Comparison of ENCODE assay signal across 8 cellular contexts in genomic region chr10:123132576-123133477, GRCh38. TPM values are rescaled to one million over a fixed set of nuclear protein-coding genes. Genes with fewer than 3 reads are reported as not detected.
A peak's percentile ranks its signal among the peaks of the same experiment; 100 is the strongest.
DNase-seq lines count a peak whose midpoint lies in the region; ATAC-seq and TF ChIP-seq lines count a peak whose summit lies in the region.

No MANE protein-coding gene starts in this region.

- H3K4me3 ChIP-seq in Caco-2 (ENCODE audit: low read depth, low read length) (no peak overlapping the region), GM23248 (peak overlapping the region; percentile 63), colonic mucosa (no peak overlapping the region), left lung (no peak overlapping the region)

- peaks cover 8% of the 10 kb centered on the region for H3K27me3 ChIP-seq in Caco-2 (replicated peaks; ENCODE audit: control insufficient read depth, insufficient read depth, low read length)
- H3K27me3 ChIP-seq in GM23248 (replicated peaks; ENCODE audit: insufficient read depth), result peaks cover 73% of the 10 kb centered on the region
- H3K27me3 ChIP-seq in colonic mucosa, result peaks cover 68% of the 10 kb centered on the region
- peaks cover 76 to 100% of the 10 kb centered on the region in 2 donors for H3K27me3 ChIP-seq in left lung

- DNase-seq in Caco-2 (peak; percentile 86 to 88), GM23248 (peak; percentile 86), NCI-H2196 treated with DMSO at 0.1 percent for 48 hours (lab: John Stamatoyannopoulos, UW; ENCODE audit: unreplicated experiment) (peak; percentile 54), colonic mucosa (peak; percentile 88), left lung (peak; percentile 83 to 87)
- DNase-seq in activated CD4-positive, alpha-beta T cell treated with anti-CD3 and anti-CD28 coated beads for 24 hours (ENCODE audit: low read depth in 2 of 2), result peak; percentile 80 to 87
- peak; percentile 77 for DNase-seq in stimulated activated CD4-positive, alpha-beta T cell treated with anti-CD3 and anti-CD28 coated beads, Interleukin-2, amount 100 ng/mL, for 4 hours (ENCODE audit: low read depth)

- H3K4me1 ChIP-seq in Caco-2 (peaks cover 20% of the 10 kb centered on the region), GM23248 (ENCODE audit: insufficient read depth) (no peaks in the 10 kb centered on the region), colonic mucosa (peaks cover 10% of the 10 kb centered on the region), left lung (peaks cover 26 to 54% of the 10 kb centered on the region in 2 donors)

- H3F3A ChIP-seq in GM23248 (ENCODE audit: insufficient read depth), result no peaks in the 10 kb centered on the region

- H3K27ac ChIP-seq in GM23248, result no peak overlapping the region
- no peak overlapping the region for H3K27ac ChIP-seq in colonic mucosa
- H3K27ac ChIP-seq in left lung, result no peak overlapping the region

- POLR2A ChIA-PET in Caco-2 (lab: Charles Lee), result no interaction called here

- peaks cover 30% of the 10 kb centered on the region for H3K27me3 Mint-ChIP-seq in Caco-2 (ENCODE audit: insufficient read depth, unreplicated experiment)

- peak overlapping the region; percentile 69 for H2AFZ ChIP-seq in GM23248

- TF ChIP-seq CTCF in Caco-2 (IDR thresholded peaks at IDR 0.05; ENCODE audit: insufficient read depth in 1 of 2, low read depth in 1 of 2, low read length in 1 of 2, severe bottlenecking in 1 of 2, unreplicated experiment in 1 of 2), result peak; percentile 93 to 95
- peak; percentile 95 for TF ChIP-seq CTCF in colonic mucosa (IDR thresholded peaks at IDR 0.05)
- TF ChIP-seq CTCF in left lung (IDR thresholded peaks at IDR 0.05), result peak; percentile 89

- no peaks in the 10 kb centered on the region for H3K4me1 Mint-ChIP-seq in Caco-2 (ENCODE audit: low read depth, unreplicated experiment)

- in situ Hi-C loops in GM23248 (cut with MboI), result loop anchor here (10.0 to 25.0 kb wide), 2 partner anchors 422 to 829 kb away; no protein-coding TSS in a partner anchor

- H3K9me3 Mint-ChIP-seq in Caco-2 (ENCODE audit: unreplicated experiment), result no peaks in the 10 kb centered on the region

- H3K36me3 Mint-ChIP-seq in Caco-2 (ENCODE audit: insufficient read depth, unreplicated experiment), result no peaks in the 10 kb centered on the region

- no peaks in the 10 kb centered on the region for H3K9me2 ChIP-seq in GM23248 (ENCODE audit: insufficient read depth)

- H3K9me3 ChIP-seq in Caco-2 (no peaks in the 10 kb centered on the region), GM23248 (ENCODE audit: low read depth) (no peaks in the 10 kb centered on the region), colonic mucosa (no peaks in the 10 kb centered on the region), left lung (peaks cover 0 to 3% of the 10 kb centered on the region in 2 donors)

- 2% methylated on average over 47 of the region's 48 CpGs for WGBS in GM23248 (ENCODE audit: low coverage in 1 of 2, low lambda C conversion rate in 2 of 2, missing lambda C conversion rate in 2 of 2), 2 experiments

- no peak overlapping the region for H3K9ac ChIP-seq in GM23248
- H3K9ac ChIP-seq in colonic mucosa (ENCODE audit: low read depth in 2 of 2, low read length in 2 of 2), result no peak overlapping the region

- no peak overlapping the region for H3K27ac Mint-ChIP-seq in Caco-2 (ENCODE audit: unreplicated experiment)

- ATAC-seq in left lung, result peak; percentile 98
- ATAC-seq in HG02763 (IDR thresholded peaks at IDR 0.05; ENCODE audit: unreplicated experiment), result no peak

- H3K4me2 ChIP-seq in GM23248 (ENCODE audit: unreplicated experiment), result peak overlapping the region; percentile 84

- H3K36me3 ChIP-seq in Caco-2 (ENCODE audit: control insufficient read depth, insufficient read depth, low read length) (no peaks in the 10 kb centered on the region), GM23248 (ENCODE audit: low read depth) (no peaks in the 10 kb centered on the region), colonic mucosa (no peaks in the 10 kb centered on the region), left lung (no peaks in the 10 kb centered on the region)

- BruUV-seq in Caco-2 (replicated peaks; lab: Mats Ljungman, UMichigan), result no TSS peak

- peak overlapping the region; percentile 34 for H3K4me3 Mint-ChIP-seq in Caco-2 (ENCODE audit: unreplicated experiment)

- no peaks in the 10 kb centered on the region for H4K20me1 ChIP-seq in GM23248 (ENCODE audit: insufficient read depth)

- no peaks in the 10 kb centered on the region for H3K79me2 ChIP-seq in GM23248 (ENCODE audit: insufficient read depth)

- intact Hi-C loops in Caco-2 (cut with micrococcal nuclease; ENCODE audit: unreplicated experiment) (loop anchor here (1.0 to 2.0 kb wide), 4 partner anchors 90 to 426 kb away; no protein-coding TSS in a partner anchor), colonic mucosa (cut with DNase I) (loop anchor here (2.0 kb wide), 1 partner anchor 426 kb away; no protein-coding TSS in a partner anchor), left lung (cut with DNase I) (loop anchor here in 1 of 2 donors (5.0 kb wide), 1 partner anchor 424 kb away; no protein-coding TSS in a partner anchor)

- CTCF ChIA-PET in Caco-2 (lab: Charles Lee), result interaction anchor here (1.1 to 2.2 kb wide), 2 partner anchors 18 to 248 kb away, joined by 8 to 9 read pairs; no protein-coding TSS in a partner anchor

RNA-seq across cellular contexts. Expression of gene HMX3, which starts 2.9 kb away (rescaled TPM):
- total RNA-seq in Caco-2 (2022) (not detected in 2 replicates), colonic mucosa (under 1 TPM; 0.35 to 0.64 TPM), left lung (not detected)
- not detected in 2 replicates for total RNA-seq in GM23248 (2014; rRNA removed; shearing (Covaris generic))
- polyA plus RNA-seq in GM23248 (2016; fragmentation: Nextera tagmentation; extraction: Ambion mirVana), result not detected in 2 replicates

RNA-seq across cellular contexts. Expression of gene HMX2, which starts 15.1 kb away (rescaled TPM):
- total RNA-seq in Caco-2 (2022), result 1.4 and 1.7 TPM in 2 replicates
- not detected in 2 replicates for total RNA-seq in GM23248 (2014; rRNA removed; shearing (Covaris generic))
- polyA plus RNA-seq in GM23248 (2016; fragmentation: Nextera tagmentation; extraction: Ambion mirVana), result not detected in 2 replicates
- total RNA-seq in colonic mucosa, result under 1 TPM; 0.13 to 0.15 TPM
- not detected for total RNA-seq in left lung

RNA-seq across cellular contexts. Expression of gene BUB3, which starts 21.4 kb away (rescaled TPM):
- 129 and 141 TPM in 2 replicates for total RNA-seq in Caco-2 (2022)
- 163 and 170 TPM in 2 replicates for total RNA-seq in GM23248 (2014; rRNA removed; shearing (Covaris generic))
- 154 and 158 TPM in 2 replicates for polyA plus RNA-seq in GM23248 (2016; fragmentation: Nextera tagmentation; extraction: Ambion mirVana)
- total RNA-seq in colonic mucosa, result 100 to 1,000 TPM in 1 of 2 donors, 10 to 100 TPM in 1; 77.6 to 112 TPM
- total RNA-seq in left lung, result 10 to 100 TPM; 63.5 to 65.1 TPM
